In genomic region chr1:3614755-3615742, GRCh38 we compare ENCODE assay signal across 9 cellular contexts. TPM values are rescaled to one million over a fixed set of nuclear protein-coding genes. Genes with fewer than 3 reads are reported as not detected.
DNase-seq lines count a peak whose midpoint lies in the region; ATAC-seq, FAIRE-seq and TF ChIP-seq lines count a peak whose summit lies in the region.
"Had no signal": no experiment of that assay in that cellular context is flagged by ENCODE, and none has a peak within 500 bp of the region (broad histone marks: within the 10 kb centered on the region; RNA-seq: fewer than 3 reads in every experiment).

No MANE protein-coding gene starts in this region.

- peaks cover 11% of the 10 kb centered on the region; the same call in 1 of the 2 replicates for H3K23me2 ChIP-seq in H1 (ENCODE audit: low read depth, low read length)

- peak; percentile 80 to 83 for TF ChIP-seq RAD21 in H1 (IDR thresholded peaks at IDR 0.05 in 1 of 2, conservative IDR thresholded peaks at IDR 0.05 in 1 of 2; ENCODE audit: low read depth in 2 of 2, low read length in 2 of 2)

- H2BK15ac ChIP-seq in H1 (ENCODE audit: low read length) = no peak overlapping the region

- no peak overlapping the region for H3K18ac ChIP-seq in H1 (ENCODE audit: extremely low read depth, low read length)

- peaks cover 3 to 16% (median 12%) of the 10 kb centered on the region in 4 experiments for H3K27me3 ChIP-seq in H1 (replicated peaks in 1 of 4; ENCODE audit: control insufficient read depth in 3 of 4, extremely low read depth in 1 of 4, insufficient read depth in 3 of 4, low read length in 3 of 4)
- peaks cover 17 to 23% (median 19%) of the 10 kb centered on the region in 3 donors for H3K27me3 ChIP-seq in gastrocnemius medialis

- WGBS in H1 (ENCODE audit: extremely low coverage in 1 of 2, insufficient coverage in 1 of 2, insufficient read length in 1 of 2, insufficient replicate concordance in 2 of 2, low coverage in 1 of 2, low lambda C conversion rate in 2 of 2, missing lambda C conversion rate in 1 of 2), 2 experiments = 60% methylated on average over 18 of the region's 20 CpGs; no CpG with 5 or more reads in 1 of the 2 experiments

- H4K5ac ChIP-seq in H1 (ENCODE audit: insufficient read length, low read depth, low read length) = no peak overlapping the region

- TF ChIP-seq POLR2A in H1 (IDR thresholded peaks at IDR 0.05; ENCODE audit: control extremely low read depth in 1 of 2, low read depth in 2 of 2, low read length in 2 of 2) = no peak
- no peak for TF ChIP-seq POLR2A in gastrocnemius medialis (IDR thresholded peaks at IDR 0.05)

- H3K56ac ChIP-seq in H1 (replicated peaks; ENCODE audit: insufficient read length, low read depth, low read length) = no peak overlapping the region

- DNase-seq in NCI-H2196 (lab: John Stamatoyannopoulos, UW; ENCODE audit: unreplicated experiment) (peak; percentile 38), NCI-H2196 treated with DMSO at 0.1 percent for 48 hours (lab: John Stamatoyannopoulos, UW; ENCODE audit: unreplicated experiment) (no peak), NAMALWA (ENCODE audit: low spot score) (peak; percentile 47), H1 (ENCODE audit: low read depth in 1 of 2, low spot score in 2 of 2) (peak in 1 of 2 experiments; percentile 80), gastrocnemius medialis (no peak), NCI-H1930 (lab: John Stamatoyannopoulos, UW) (no peak), T-helper 1 cell (no peak)

- H3K79me1 ChIP-seq in H1 (ENCODE audit: low read depth, low read length) = no peaks in the 10 kb centered on the region

- H3K4ac ChIP-seq in H1 (replicated peaks; ENCODE audit: insufficient read length, low read depth, low read length) = no peak overlapping the region

- peaks cover 0 to 30% (median 17%) of the 10 kb centered on the region in 4 experiments; a peak in 6 of 7 replicates for H3K4me1 ChIP-seq in H1 (replicated peaks in 1 of 4; ENCODE audit: control insufficient read depth in 3 of 4, insufficient read depth in 4 of 4, low read length in 3 of 4)
- peaks cover 4 to 13% of the 10 kb centered on the region in 2 donors for H3K4me1 ChIP-seq in gastrocnemius medialis

- TF ChIP-seq CTCF in H1 (IDR thresholded peaks at IDR 0.05; ENCODE audit: control extremely low read depth in 1 of 3, insufficient read depth in 1 of 3, low read depth in 1 of 3, low read length in 3 of 3) (peak in 2 of 3 experiments; percentile 84 to 91; a peak in 3 of 4 replicates), gastrocnemius medialis (IDR thresholded peaks at IDR 0.05 in 4 of 5, conservative IDR thresholded peaks at IDR 0.05 in 1 of 5) (peak in 4 of 5 experiments; percentile 14 to 49 (median 35))

- H3K23ac ChIP-seq in H1 (ENCODE audit: insufficient read length) = no peak overlapping the region

- no peak overlapping the region for H4K91ac ChIP-seq in H1 (replicated peaks; ENCODE audit: insufficient read length, low read length)

- no peak overlapping the region for H3K9ac ChIP-seq in H1 (replicated peaks in 1 of 4; ENCODE audit: extremely low read depth in 1 of 4, low read depth in 3 of 4, low read length in 3 of 4)

- no peak overlapping the region for H2BK20ac ChIP-seq in H1 (ENCODE audit: low read length)

- TF ChIP-seq EP300 in H1 (IDR thresholded peaks at IDR 0.05; ENCODE audit: borderline replicate concordance in 1 of 2, low read depth in 2 of 2, low read length in 2 of 2) = no peak

- no peaks in the 10 kb centered on the region for H3K9me3 ChIP-seq in H1 (ENCODE audit: insufficient read depth in 2 of 2, low read depth in 1 of 2, low read length in 1 of 2)
- no peaks in the 10 kb centered on the region for H3K9me3 ChIP-seq in gastrocnemius medialis

- H3K36me3 ChIP-seq in H1 (ENCODE audit: control insufficient read depth in 2 of 4, insufficient read depth in 4 of 4, low read length in 3 of 4) (no peaks in the 10 kb centered on the region), gastrocnemius medialis (no peaks in the 10 kb centered on the region)

- in situ Hi-C loops in gastrocnemius medialis (cut with MboI; ENCODE audit: low sequenced_read_pairs in 4 of 4) = no loop called here

- FAIRE-seq in H1 (lab: Jason Lieb, UNC) = no peak

- no peak overlapping the region for H2AFZ ChIP-seq in H1 (ENCODE audit: low read length)

- no peak for ATAC-seq in gastrocnemius medialis
- no peak for ATAC-seq in HG03565 (IDR thresholded peaks at IDR 0.05; ENCODE audit: unreplicated experiment)
- ATAC-seq: right cardiac atrium had no signal

- no peak overlapping the region for H3K27ac ChIP-seq in H1 (ENCODE audit: low read depth, low read length)
- H3K27ac ChIP-seq in gastrocnemius medialis = no peak overlapping the region

- no peak overlapping the region for H2BK12ac ChIP-seq in H1 (ENCODE audit: low read depth, low read length)

- POLR2A ChIA-PET in H1 (lab: Charles Lee; ENCODE audit: partially characterized antibody) = interaction anchor here (0.8 kb wide), 1 partner anchor 8 kb away, joined by 3 read pairs; no protein-coding TSS in a partner anchor

- peaks cover 0 to 2% of the 10 kb centered on the region in 2 experiments for H4K20me1 ChIP-seq in H1 (replicated peaks in 1 of 2; ENCODE audit: control insufficient read depth in 1 of 2, insufficient read depth in 2 of 2, low read length in 2 of 2)

- no peak overlapping the region for H3K14ac ChIP-seq in H1 (ENCODE audit: insufficient read length)

- no peaks in the 10 kb centered on the region for H3K79me2 ChIP-seq in H1 (ENCODE audit: control insufficient read depth in 1 of 2, insufficient read depth in 2 of 2, low read length in 2 of 2)

- H2BK5ac ChIP-seq in H1 (ENCODE audit: low read depth, low read length) = no peak overlapping the region

- H2AK5ac ChIP-seq in H1 (ENCODE audit: low read depth, low read length) = no peak overlapping the region

- intact Hi-C loops in gastrocnemius medialis (cut with DNase I; ENCODE audit: low total_unique reads) = no loop called here

- no peak overlapping the region for H3K4me3 ChIP-seq in H1 (ENCODE audit: extremely low read depth in 1 of 4, insufficient read depth in 2 of 4, low read depth in 3 of 4, low read length in 4 of 4)
- no peak overlapping the region for H3K4me3 ChIP-seq in gastrocnemius medialis

- CTCF ChIA-PET in H1 (lab: Charles Lee; ENCODE audit: partially characterized antibody) = interaction anchor here (0.6 to 2.4 kb wide), 33 partner anchors 9 to 1185 kb away, joined by 3 to 12 read pairs (median 4); no protein-coding TSS in a partner anchor

- H3K4me2 ChIP-seq in H1 (ENCODE audit: insufficient read depth in 1 of 2, low read depth in 2 of 2, low read length in 2 of 2) = no peak overlapping the region

- H4K8ac ChIP-seq in H1 (ENCODE audit: extremely low read depth, insufficient read depth, low read length) = no peak overlapping the region

- H2BK120ac ChIP-seq in H1 (replicated peaks; ENCODE audit: low read depth, low read length) = no peak overlapping the region

RNA-seq across cellular contexts. Expression of gene MEGF6, which starts 3.7 kb away (rescaled TPM):
- total RNA-seq in H1 (2021; fragmentation: NEBNext Ultra II Directional; extraction: Animal tissue kit (Norgen Biotek cat#: 25700)) = 13.2 and 14.8 TPM in 2 replicates
- 4.1 and 9.5 TPM in 2 replicates for polyA plus RNA-seq in H1 (2011; rRNA removed)
- 7.8 TPM for polyA plus RNA-seq in H1 (2011; cell fraction: cytosol; rRNA removed)
- 88.4 TPM for polyA plus RNA-seq in H1 (2011; cell fraction: nucleus; rRNA removed)
- 7.4 to 14.6 TPM (median 10.8 TPM) in 4 replicates for polyA plus RNA-seq in H1 (2012, experiment 1 of 2)
- polyA plus RNA-seq in H1 (2012, experiment 2 of 2) = 1.4 TPM
- 4.9 TPM for polyA plus RNA-seq in H1 (2013, experiment 1 of 2)
- polyA plus RNA-seq in H1 (2013, experiment 2 of 2) = 4.4 TPM
- polyA minus RNA-seq in H1 (2011; rRNA and poly(A)+ RNA removed) = 1.7 and 3.0 TPM in 2 replicates
- polyA minus RNA-seq in H1 (2011; cell fraction: cytosol; rRNA and poly(A)+ RNA removed) = 9.0 TPM
- 24.4 TPM for polyA minus RNA-seq in H1 (2011; cell fraction: nucleus; rRNA and poly(A)+ RNA removed)
- 1 to 10 TPM; 1.9 to 5.7 (median 4.9) TPM for total RNA-seq in gastrocnemius medialis

RNA-seq across cellular contexts. Expression of gene TPRG1L, which starts 9.8 kb away (rescaled TPM):
- 21.7 and 22.2 TPM in 2 replicates for total RNA-seq in H1 (2021; fragmentation: NEBNext Ultra II Directional; extraction: Animal tissue kit (Norgen Biotek cat#: 25700))
- polyA plus RNA-seq in H1 (2011; rRNA removed) = 19.8 and 22.3 TPM in 2 replicates
- polyA plus RNA-seq in H1 (2011; cell fraction: cytosol; rRNA removed) = 21.1 TPM
- polyA plus RNA-seq in H1 (2011; cell fraction: nucleus; rRNA removed) = 10.8 TPM
- 17.4 to 21.5 TPM (median 21.1 TPM) in 4 replicates for polyA plus RNA-seq in H1 (2012, experiment 1 of 2)
- 23.7 TPM for polyA plus RNA-seq in H1 (2012, experiment 2 of 2)
- 13.6 TPM for polyA plus RNA-seq in H1 (2013, experiment 1 of 2)
- polyA plus RNA-seq in H1 (2013, experiment 2 of 2) = 13.7 TPM
- 15.2 and 19.2 TPM in 2 replicates for polyA minus RNA-seq in H1 (2011; rRNA and poly(A)+ RNA removed)
- 15.5 TPM for polyA minus RNA-seq in H1 (2011; cell fraction: cytosol; rRNA and poly(A)+ RNA removed)
- 6.6 TPM for polyA minus RNA-seq in H1 (2011; cell fraction: nucleus; rRNA and poly(A)+ RNA removed)
- total RNA-seq in gastrocnemius medialis = 10 to 100 TPM; 25.3 to 38.7 (median 30.0) TPM

RNA-seq across cellular contexts. Expression of gene WRAP73, which starts 34.9 kb away (rescaled TPM):
- total RNA-seq in H1 (2021; fragmentation: NEBNext Ultra II Directional; extraction: Animal tissue kit (Norgen Biotek cat#: 25700)) = 29.7 and 30.3 TPM in 2 replicates
- polyA plus RNA-seq in H1 (2011; rRNA removed) = 50.7 and 66.4 TPM in 2 replicates
- 54.2 TPM for polyA plus RNA-seq in H1 (2011; cell fraction: cytosol; rRNA removed)
- 183 TPM for polyA plus RNA-seq in H1 (2011; cell fraction: nucleus; rRNA removed)
- 29.1 to 37.1 TPM (median 32.3 TPM) in 4 replicates for polyA plus RNA-seq in H1 (2012, experiment 1 of 2)
- 26.5 TPM for polyA plus RNA-seq in H1 (2012, experiment 2 of 2)
- polyA plus RNA-seq in H1 (2013, experiment 1 of 2) = 23.2 TPM
- 21.4 TPM for polyA plus RNA-seq in H1 (2013, experiment 2 of 2)
- polyA minus RNA-seq in H1 (2011; rRNA and poly(A)+ RNA removed) = 32.3 and 34.3 TPM in 2 replicates
- 25.3 TPM for polyA minus RNA-seq in H1 (2011; cell fraction: cytosol; rRNA and poly(A)+ RNA removed)
- polyA minus RNA-seq in H1 (2011; cell fraction: nucleus; rRNA and poly(A)+ RNA removed) = 44.8 TPM
- 10 to 100 TPM; 12.7 to 16.1 (median 14.2) TPM for total RNA-seq in gastrocnemius medialis

RNA-seq across cellular contexts. Expression of gene TP73, which starts 37.3 kb away (rescaled TPM):
- 2.9 and 3.1 TPM in 2 replicates for total RNA-seq in H1 (2021; fragmentation: NEBNext Ultra II Directional; extraction: Animal tissue kit (Norgen Biotek cat#: 25700))
- 2.6 and 4.2 TPM in 2 replicates for polyA plus RNA-seq in H1 (2011; rRNA removed)
- polyA plus RNA-seq in H1 (2011; cell fraction: cytosol; rRNA removed) = 1.3 TPM
- 8.4 TPM for polyA plus RNA-seq in H1 (2011; cell fraction: nucleus; rRNA removed)
- 1.2 to 3.8 TPM (median 2.8 TPM) in 4 replicates for polyA plus RNA-seq in H1 (2012, experiment 1 of 2)
- polyA plus RNA-seq in H1 (2012, experiment 2 of 2) = 1.3 TPM
- polyA plus RNA-seq in H1 (2013, experiment 1 of 2) = 2.1 TPM
- polyA plus RNA-seq in H1 (2013, experiment 2 of 2) = 2.3 TPM
- 1.9 and 3.5 TPM in 2 replicates for polyA minus RNA-seq in H1 (2011; rRNA and poly(A)+ RNA removed)
- polyA minus RNA-seq in H1 (2011; cell fraction: cytosol; rRNA and poly(A)+ RNA removed) = 3.4 TPM
- 6.7 TPM for polyA minus RNA-seq in H1 (2011; cell fraction: nucleus; rRNA and poly(A)+ RNA removed)
- under 1 TPM in 1 of 4 donors, not detected in 3; 0.07 TPM for total RNA-seq in gastrocnemius medialis

Comparison
In these comparisons a context has a peak if more than half of its experiments do, and no peak if none do; other contexts are left out.
1. DNase-seq: peak in NCI-H2196 (single experiment) and NAMALWA (single experiment); none in NCI-H2196 treated with DMSO at 0.1 percent for 48 hours (single experiment), gastrocnemius medialis (0 of 2), NCI-H1930 (0 of 2) and T-helper 1 cell (0 of 5).